1 cellular context compared by ENCODE assay signal in the genomic region with DNA sequence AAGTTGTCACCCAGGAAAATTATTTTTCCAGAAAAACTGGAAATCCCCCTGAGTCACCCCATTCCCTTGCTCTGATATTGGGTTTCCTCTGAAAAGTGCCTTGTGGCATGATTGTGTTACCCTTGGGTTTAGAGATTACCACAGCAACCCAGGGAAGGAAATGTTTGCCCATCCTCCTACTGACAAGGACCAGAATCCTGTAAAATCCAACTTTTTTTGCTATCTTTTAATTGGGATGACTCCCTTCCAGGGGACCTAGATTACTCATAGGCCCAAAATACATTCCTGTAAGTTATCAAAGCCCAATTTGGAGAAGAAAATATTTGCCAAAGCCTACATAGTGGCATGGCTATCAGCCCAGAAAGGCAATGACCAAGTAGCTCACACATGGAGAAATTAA.
TF ChIP-seq lines count a peak whose summit lies in the region.

No MANE protein-coding gene starts in this region.

TF ChIP-seq in GM23338, 12 proteins besides CTCF, POLR2A, EP300 and RAD21 (continued from another document):
- TF ChIP-seq REST (IDR thresholded peaks at IDR 0.05; ENCODE audit: unreplicated experiment) (no peak), ZNF331 (CRISPR knock-in tag; IDR thresholded peaks at IDR 0.05; ENCODE audit: low read depth) (no peak), EZH2phosphoT487 (IDR thresholded peaks at IDR 0.05; ENCODE audit: unreplicated experiment) (no peak), POLR2AphosphoS5 (IDR thresholded peaks at IDR 0.05; ENCODE audit: low read depth) (no peak)
